ENCODE assay signal across 14 cellular contexts in the genomic region with DNA sequence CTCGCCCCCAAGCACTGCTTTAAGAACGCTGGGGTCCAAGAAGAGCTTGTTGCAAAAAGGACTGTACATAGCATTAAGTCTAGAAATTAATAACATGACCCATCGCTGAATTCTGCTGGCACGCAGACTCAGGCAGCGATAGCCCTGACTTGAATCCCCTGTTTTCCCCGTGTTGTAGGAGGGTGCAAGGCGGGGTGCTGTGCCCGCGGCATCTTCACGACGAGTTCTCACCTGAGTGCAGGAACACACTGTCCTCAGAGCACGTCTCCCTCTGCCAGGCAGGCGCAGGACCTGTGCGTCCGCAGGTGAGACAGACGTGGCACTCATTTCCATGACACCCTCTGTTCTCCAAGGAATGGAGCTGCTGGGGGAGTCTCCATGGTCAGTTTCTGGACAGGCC.
DNase-seq lines count a peak whose midpoint lies in the region; ATAC-seq and TF ChIP-seq lines count a peak whose summit lies in the region.
"Had no signal": no experiment of that assay in that cellular context is flagged by ENCODE, and none has a peak within 500 bp of the region (broad histone marks: within the 10 kb centered on the region; RNA-seq: fewer than 3 reads in every experiment).

No MANE protein-coding gene starts in this region.

- no peaks in the 10 kb centered on the region for H3K79me2 ChIP-seq in trophoblast cell (ENCODE audit: control insufficient read depth, insufficient read depth, low read length, poor library complexity)

- no CpG with 5 or more reads among the region's 16 CpGs for WGBS in trophoblast cell (ENCODE audit: extremely low coverage, insufficient coverage, insufficient read length)

- no peak overlapping the region for H3K18ac ChIP-seq in trophoblast cell (ENCODE audit: low read length)

- H3K27me3 Mint-ChIP-seq in natural killer cell treated with Interleukin-12 subunit alpha and Interleukin-12 subunit beta and Interleukin-15 and Interleukin-18, amount 100 ng/mL, for 72 hours: peaks cover 0 to 6% of the 10 kb centered on the region in 2 donors
- peaks cover 0 to 4% of the 10 kb centered on the region in 2 donors for H3K27me3 Mint-ChIP-seq in natural killer cell (ENCODE audit: low read depth in 2 of 2)
- H3K27me3 Mint-ChIP-seq: B cell, IgD-negative memory B cell had no signal

- H3K4me3 ChIP-seq in trophoblast cell (ENCODE audit: low read depth, low read length): peak overlapping the region; percentile 14
- H3K4me3 ChIP-seq: HAP-1 had no signal

- no peaks in the 10 kb centered on the region for H3K9me3 Mint-ChIP-seq in natural killer cell treated with Interleukin-12 subunit alpha and Interleukin-12 subunit beta and Interleukin-15 and Interleukin-18, amount 100 ng/mL, for 72 hours
- H3K9me3 Mint-ChIP-seq in natural killer cell: no peaks in the 10 kb centered on the region
- H3K9me3 Mint-ChIP-seq: CD4-positive, alpha-beta T cell had no signal

- no peaks in the 10 kb centered on the region for H3K36me3 Mint-ChIP-seq in natural killer cell treated with Interleukin-12 subunit alpha and Interleukin-12 subunit beta and Interleukin-15 and Interleukin-18, amount 100 ng/mL, for 72 hours
- no peaks in the 10 kb centered on the region for H3K36me3 Mint-ChIP-seq in natural killer cell
- H3K36me3 Mint-ChIP-seq: IgD-negative memory B cell had no signal

- H2BK5ac ChIP-seq in trophoblast cell (ENCODE audit: low read depth, low read length, poor library complexity): no peak overlapping the region

- no peak overlapping the region for H4K91ac ChIP-seq in trophoblast cell (ENCODE audit: low read depth, low read length)

- H3K27ac ChIP-seq in VCaP (peak overlapping the region; percentile 9; the same call in 1 of the 2 replicates), trophoblast cell (ENCODE audit: low read depth, low read length) (no peak overlapping the region)
- H3K27ac ChIP-seq: C4-2B had no signal

- H3K4me2 ChIP-seq in trophoblast cell (ENCODE audit: low read length): no peak overlapping the region

- intact Hi-C loops in natural killer cell (cut with micrococcal nuclease): no loop called here

- H3K79me1 ChIP-seq in trophoblast cell (ENCODE audit: low read length): peaks cover 2% of the 10 kb centered on the region

- H3K36me3 ChIP-seq in trophoblast cell (ENCODE audit: control insufficient read depth in 1 of 2, insufficient read depth in 2 of 2, low read length in 2 of 2): no peaks in the 10 kb centered on the region
- H3K36me3 ChIP-seq: HAP-1 had no signal

- H3K4me1 ChIP-seq in trophoblast cell (ENCODE audit: control insufficient read depth in 1 of 2, insufficient read depth in 2 of 2, low read length in 2 of 2): no peaks in the 10 kb centered on the region
- H3K4me1 ChIP-seq: Caco-2, HAP-1 had no signal

- H2BK120ac ChIP-seq in trophoblast cell (ENCODE audit: insufficient read depth, low read length, poor library complexity): no peak overlapping the region

- H3K9ac ChIP-seq in trophoblast cell (ENCODE audit: low read length): no peak overlapping the region

- TF ChIP-seq CTCF in natural killer cell (IDR thresholded peaks at IDR 0.05) (no peak), VCaP (conservative IDR thresholded peaks at IDR 0.05) (no peak)

- no peak overlapping the region for H3K4me3 Mint-ChIP-seq in natural killer cell treated with Interleukin-12 subunit alpha and Interleukin-12 subunit beta and Interleukin-15 and Interleukin-18, amount 100 ng/mL, for 72 hours
- no peak overlapping the region for H3K4me3 Mint-ChIP-seq in natural killer cell
- H3K4me3 Mint-ChIP-seq: B cell; CD4-positive, alpha-beta T cell; IgD-negative memory B cell had no signal

- no peak overlapping the region for H4K12ac ChIP-seq in trophoblast cell (ENCODE audit: low read depth, low read length)

- no peak overlapping the region for H2BK12ac ChIP-seq in trophoblast cell (ENCODE audit: low read length)

- H3K9me3 ChIP-seq in trophoblast cell (ENCODE audit: insufficient read depth, low read depth, low read length): peaks cover 1% of the 10 kb centered on the region
- H3K9me3 ChIP-seq: Caco-2, HAP-1 had no signal

- no peak overlapping the region for H3K4ac ChIP-seq in trophoblast cell (ENCODE audit: low read depth, low read length)

- no peaks in the 10 kb centered on the region for H3K4me1 Mint-ChIP-seq in natural killer cell treated with Interleukin-12 subunit alpha and Interleukin-12 subunit beta and Interleukin-15 and Interleukin-18, amount 100 ng/mL, for 72 hours (ENCODE audit: low read depth in 2 of 2)
- no peaks in the 10 kb centered on the region for H3K4me1 Mint-ChIP-seq in natural killer cell
- H3K4me1 Mint-ChIP-seq: B cell, IgD-negative memory B cell had no signal

- no peak overlapping the region for H2AK5ac ChIP-seq in trophoblast cell (ENCODE audit: low read length)

- DNase-seq in natural killer cell treated with Interleukin-12 subunit alpha and Interleukin-12 subunit beta and Interleukin-15 and Interleukin-18, amount 100 ng/mL, for 72 hours (ENCODE audit: low spot score): peak; percentile 5
- DNase-seq in natural killer cell: no peak
- no peak for DNase-seq in trophoblast cell
- DNase-seq in iPS-NIHi7 (ENCODE audit: extremely low spot score): no peak
- DNase-seq: Caco-2; CD4-positive, alpha-beta T cell; GOT3 had no signal

- no peak overlapping the region for H3K23ac ChIP-seq in trophoblast cell (ENCODE audit: low read length)

- H2AFZ ChIP-seq in trophoblast cell (ENCODE audit: insufficient read depth, low read length, poor library complexity): no peak overlapping the region

- ATAC-seq in natural killer cell treated with Interleukin-12 subunit alpha and Interleukin-12 subunit beta and Interleukin-15 and Interleukin-18, amount 100 ng/mL, for 72 hours: no peak
- ATAC-seq in natural killer cell (no peak), GM18858 (IDR thresholded peaks at IDR 0.05; ENCODE audit: unreplicated experiment) (no peak)
- ATAC-seq: HepG2 had no signal

- H3K14ac ChIP-seq in trophoblast cell (ENCODE audit: low read length): no peak overlapping the region

- H3K27me3 ChIP-seq in trophoblast cell (ENCODE audit: insufficient read depth, low read length): no peaks in the 10 kb centered on the region

- no peak overlapping the region for H3K27ac Mint-ChIP-seq in natural killer cell treated with Interleukin-12 subunit alpha and Interleukin-12 subunit beta and Interleukin-15 and Interleukin-18, amount 100 ng/mL, for 72 hours
- H3K27ac Mint-ChIP-seq in natural killer cell: no peak overlapping the region
- H3K27ac Mint-ChIP-seq: B cell; CD4-positive, alpha-beta T cell; IgD-negative memory B cell had no signal

- H4K8ac ChIP-seq in trophoblast cell (ENCODE audit: low read depth, low read length): no peak overlapping the region
